1 cellular context compared by ENCODE assay signal in genomic region chr6:31827286-31828079, GRCh38.
TF ChIP-seq lines count a peak whose summit lies in the region.

Gene HSPA1B, plus strand, starts transcription at chr6:31827738. Its CDS starts 213 bp downstream, at chr6:31827951.

TF ChIP-seq in GM23338, 12 proteins besides CTCF, POLR2A, EP300 and RAD21 (continued from another document):
- TF ChIP-seq REST (IDR thresholded peaks at IDR 0.05; ENCODE audit: unreplicated experiment) (no peak), POLR2AphosphoS5 (IDR thresholded peaks at IDR 0.05; ENCODE audit: low read depth) (peak; percentile 99), STAT1 (IDR thresholded peaks at IDR 0.05; ENCODE audit: unreplicated experiment) (peak; percentile 38)
